27 cellular contexts compared by ENCODE assay signal in the genomic region with DNA sequence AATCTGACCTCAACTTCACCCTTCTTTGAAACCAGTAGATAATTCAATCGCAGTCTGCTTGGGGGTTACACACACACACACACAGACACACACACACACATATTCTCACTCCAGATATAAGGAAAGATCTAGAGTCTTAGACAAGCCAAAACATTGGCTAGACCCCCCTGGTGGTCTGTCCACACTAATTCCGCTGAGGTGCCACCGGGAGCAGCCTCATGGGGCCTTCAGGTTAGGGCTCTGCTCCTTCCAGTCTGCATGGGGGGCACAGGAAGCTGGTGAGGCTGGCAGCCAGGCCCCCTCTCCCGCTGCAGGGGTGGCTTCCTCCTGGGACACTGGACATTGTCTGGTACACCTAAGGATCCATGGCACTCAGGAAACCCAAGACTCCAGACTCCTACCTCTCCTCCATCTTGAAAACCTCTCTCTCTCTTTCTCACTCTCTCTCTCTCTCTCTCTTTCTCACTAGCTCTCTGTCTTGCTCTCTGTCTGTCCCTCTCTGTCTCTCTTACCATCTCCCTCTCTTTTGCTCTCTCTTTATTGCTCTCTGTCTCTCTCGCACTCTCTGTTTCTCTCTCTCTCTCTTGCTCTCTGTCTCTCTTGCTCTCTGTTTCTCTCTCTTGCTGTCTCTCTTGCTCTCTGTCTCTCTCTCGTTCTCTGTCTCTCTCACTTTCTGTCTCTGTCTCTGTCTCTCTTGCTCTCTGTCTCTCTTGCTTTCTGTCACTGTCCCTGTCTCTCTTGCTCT.
"Had no signal": no experiment of that assay in that cellular context is flagged by ENCODE, and none has a peak within 500 bp of the region (broad histone marks: within the 10 kb centered on the region; RNA-seq: fewer than 3 reads in every experiment).

No MANE protein-coding gene starts in this region.

- H3K4me1 ChIP-seq: left lung, prostate gland had no signal

- H3K4me3 ChIP-seq: esophagus squamous epithelium, heart right ventricle, left lung, neural progenitor cell, prostate gland, right atrium auricular region, smooth muscle cell, suprapubic skin, transverse colon had no signal

- H3K9ac ChIP-seq: neural progenitor cell had no signal

- H3K27ac ChIP-seq: heart right ventricle, left lung, neural progenitor cell, prostate gland, right atrium auricular region, suprapubic skin, transverse colon had no signal

- H3K4me1 Mint-ChIP-seq: neural progenitor cell; stimulated activated naive CD8-positive, alpha-beta T cell treated with anti-CD3 and anti-CD28 coated beads, Interleukin-15, amount 100 ng/mL, for 72 hours had no signal

- H3K9me3 Mint-ChIP-seq: dendritic cell treated with granulocyte-macrophage colony-stimulating factor and Interleukin-4, amounts not matched to agents 40 ng/mL and 50 ng/mL, for 4 days; naive thymus-derived CD4-positive, alpha-beta T cell; nephron; neural progenitor cell; stimulated activated naive CD8-positive, alpha-beta T cell treated with anti-CD3 and anti-CD28 coated beads, Interleukin-15, amount 100 ng/mL, for 72 hours had no signal

- H3K9me3 ChIP-seq: esophagus squamous epithelium, heart right ventricle, left lung, prostate gland, right atrium auricular region, suprapubic skin, transverse colon had no signal

- H3K27ac Mint-ChIP-seq: dendritic cell treated with granulocyte-macrophage colony-stimulating factor and Interleukin-4, amounts not matched to agents 40 ng/mL and 50 ng/mL, for 4 days; naive thymus-derived CD4-positive, alpha-beta T cell; nephron; neural progenitor cell; stimulated activated naive CD8-positive, alpha-beta T cell treated with anti-CD3 and anti-CD28 coated beads, Interleukin-15, amount 100 ng/mL, for 72 hours had no signal

- H3K27me3 ChIP-seq: esophagus squamous epithelium, heart right ventricle, left lung, neural progenitor cell, right atrium auricular region, suprapubic skin, transverse colon had no signal

- H3K27me3 Mint-ChIP-seq: dendritic cell treated with granulocyte-macrophage colony-stimulating factor and Interleukin-4, amounts not matched to agents 40 ng/mL and 50 ng/mL, for 4 days had no signal

- H3K4me2 ChIP-seq: neural progenitor cell, smooth muscle cell had no signal

- DNase-seq: effector memory CD4-positive, alpha-beta T cell; erythroblast; esophagus squamous epithelium; foreskin melanocyte; glutamatergic neuron; heart right ventricle; hippocampal formation; left cardiac atrium; left lung; mesendoderm; midbrain; naive thymus-derived CD4-positive, alpha-beta T cell; nucleus accumbens; stimulated activated CD4-positive, alpha-beta T cell treated with anti-CD3 and anti-CD28 coated beads, Interleukin-12 subunit alpha, Interleukin-12 subunit beta, amount 100 ng/mL, for 4 hours; stimulated activated CD4-positive, alpha-beta T cell treated with anti-CD3 and anti-CD28 coated beads, Interleukin-1b, Interleukin-23, amount 100 ng/mL, for 48 hours; stimulated activated CD4-positive, alpha-beta T cell treated with anti-CD3 and anti-CD28 coated beads, Interleukin-4, amount 100 ng/mL, for 1 hour; stimulated activated CD8-positive, alpha-beta memory T cell treated with anti-CD3 and anti-CD28 coated beads, Interleukin-4, amount 100 ng/mL, for 48 hours; stimulated activated naive CD4-positive, alpha-beta T cell; stimulated activated naive CD8-positive, alpha-beta T cell treated with anti-CD3 and anti-CD28 coated beads, Interleukin-15, amount 100 ng/mL, for 72 hours; transverse colon had no signal

- H3K36me3 ChIP-seq: left lung, neural progenitor cell, prostate gland, right atrium auricular region, suprapubic skin, transverse colon had no signal

- H3K4me3 Mint-ChIP-seq: dendritic cell treated with granulocyte-macrophage colony-stimulating factor and Interleukin-4, amounts not matched to agents 40 ng/mL and 50 ng/mL, for 4 days; naive thymus-derived CD4-positive, alpha-beta T cell; nephron; neural progenitor cell; stimulated activated naive CD8-positive, alpha-beta T cell treated with anti-CD3 and anti-CD28 coated beads, Interleukin-15, amount 100 ng/mL, for 72 hours had no signal

- H2AFZ ChIP-seq: neural progenitor cell had no signal

- H3K36me3 Mint-ChIP-seq: neural progenitor cell had no signal
